ENCODE assay signal across 23 cellular contexts in the genomic region with DNA sequence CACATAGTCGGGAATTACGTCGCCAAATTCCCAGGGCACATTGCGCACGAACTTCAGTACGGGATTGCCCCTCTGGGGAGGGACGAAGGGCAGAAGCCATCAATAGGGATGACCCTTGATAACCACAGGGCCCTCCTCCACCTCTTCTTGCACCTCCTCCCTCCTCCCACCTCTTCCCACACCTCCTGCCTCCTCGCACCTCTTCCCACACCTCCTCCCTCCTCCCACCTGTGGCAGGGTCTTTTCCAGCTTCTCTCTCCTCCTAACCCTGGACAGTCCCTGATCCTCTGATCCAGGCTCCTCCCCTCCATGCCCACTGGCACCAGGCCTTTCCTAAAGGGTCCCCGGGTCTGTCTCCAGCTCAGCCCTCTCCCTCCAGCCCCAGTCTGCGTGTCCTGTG. TPM values are rescaled to one million over a fixed set of nuclear protein-coding genes. Genes with fewer than 3 reads are reported as not detected.
DNase-seq lines count a peak whose midpoint lies in the region; ATAC-seq, FAIRE-seq and TF ChIP-seq lines count a peak whose summit lies in the region.
"Had no signal": no experiment of that assay in that cellular context is flagged by ENCODE, and none has a peak within 500 bp of the region (broad histone marks: within the 10 kb centered on the region; RNA-seq: fewer than 3 reads in every experiment).

No MANE protein-coding gene starts in this region.

- H4K20me1 ChIP-seq in Loucy (ENCODE audit: insufficient read depth, low read length, poor library complexity, severe bottlenecking) = peaks cover 5% of the 10 kb centered on the region
- no peaks in the 10 kb centered on the region for H4K20me1 ChIP-seq in GM12878 (ENCODE audit: control insufficient read depth, insufficient read depth)
- no peaks in the 10 kb centered on the region for H4K20me1 ChIP-seq in PC-9 (ENCODE audit: insufficient read depth)

- no peak for DNase-seq in activated naive CD4-positive, alpha-beta T cell treated with anti-CD3 and anti-CD28 coated beads, Interleukin-2, amount 10 ng/mL, durations not matched to agents 7 days and 5 days
- DNase-seq in activated naive CD4-positive, alpha-beta T cell treated with Interleukin-2 at 50 U/mL for 16 hours = no peak
- DNase-seq in GM12878 (ENCODE audit: low read depth, low spot score) = no peak
- no peak for DNase-seq in stimulated activated naive B cell treated with anti-CD40 and anti-IgM and Interleukin-4, amounts not matched to agents 10 μg/mL and 1 μg/mL and 100 μg/mL, for 72 hours
- DNase-seq in body of pancreas = no peak
- DNase-seq in NCI-H1436 (lab: John Stamatoyannopoulos, UW) = no peak
- no peak for DNase-seq in PC-9
- DNase-seq: activated T-cell treated with anti-CD3 and anti-CD28 coated beads, Interleukin-2, amount 50 U/mL, for 24 hours; amniotic stem cell; cerebellar nuclear complex; COR-L47; hippocampal formation; kidney glomerular epithelial cell; MV-4-11; NCI-H2029; NCI-H446; NK-92 treated with Interleukin-12 subunit alpha and Interleukin-12 subunit beta, amount 100 ng/mL, for 24 hours; nucleus accumbens had no signal

- H3K9ac ChIP-seq in Loucy (ENCODE audit: low read depth, low read length, poor library complexity, severe bottlenecking) (no peak overlapping the region), GM12878 (ENCODE audit: control insufficient read depth, insufficient read depth, low read length) (no peak overlapping the region)

- no peak overlapping the region for H3K4me3 Mint-ChIP-seq in activated naive CD4-positive, alpha-beta T cell treated with anti-CD3 and anti-CD28 coated beads, Interleukin-2, amount 10 ng/mL, durations not matched to agents 7 days and 5 days
- peak overlapping the region; percentile 27 to 40 for H3K4me3 Mint-ChIP-seq in stimulated activated naive B cell treated with anti-CD40 and anti-IgM and Interleukin-4, amounts not matched to agents 10 μg/mL and 1 μg/mL and 100 μg/mL, for 72 hours
- H3K4me3 Mint-ChIP-seq: activated T-cell treated with anti-CD3 and anti-CD28 coated beads, Interleukin-2, amount 50 U/mL, for 24 hours had no signal

- FAIRE-seq in GM12878 (lab: Jason Lieb, UNC) = no peak
- FAIRE-seq: G401.6, GM12892, urothelium cell line had no signal

- peak overlapping the region; percentile 14 for H3K4me2 ChIP-seq in Loucy (ENCODE audit: low read depth, low read length, poor library complexity, severe bottlenecking)
- peak overlapping the region; percentile 69 for H3K4me2 ChIP-seq in GM12878 (ENCODE audit: control insufficient read depth, insufficient read depth)
- no peak overlapping the region for H3K4me2 ChIP-seq in PC-9

- WGBS in GM12878 (ENCODE audit: insufficient coverage, insufficient replicate concordance, low lambda C conversion rate, missing lambda C conversion rate) = 83% methylated on average over 10 of the region's 10 CpGs
- 78 to 90% methylated on average over 10 of the region's 10 CpGs for WGBS in body of pancreas, 2 donors

- H3K9me3 Mint-ChIP-seq in activated naive CD4-positive, alpha-beta T cell treated with anti-CD3 and anti-CD28 coated beads, Interleukin-2, amount 10 ng/mL, durations not matched to agents 7 days and 5 days = no peaks in the 10 kb centered on the region
- H3K9me3 Mint-ChIP-seq in stimulated activated naive B cell treated with anti-CD40 and anti-IgM and Interleukin-4, amounts not matched to agents 10 μg/mL and 1 μg/mL and 100 μg/mL, for 72 hours = no peaks in the 10 kb centered on the region
- H3K9me3 Mint-ChIP-seq: activated T-cell treated with anti-CD3 and anti-CD28 coated beads, Interleukin-2, amount 50 U/mL, for 24 hours had no signal

- H3K27me3 Mint-ChIP-seq in activated naive CD4-positive, alpha-beta T cell treated with anti-CD3 and anti-CD28 coated beads, Interleukin-2, amount 10 ng/mL, durations not matched to agents 7 days and 5 days = no peaks in the 10 kb centered on the region
- no peaks in the 10 kb centered on the region for H3K27me3 Mint-ChIP-seq in stimulated activated naive B cell treated with anti-CD40 and anti-IgM and Interleukin-4, amounts not matched to agents 10 μg/mL and 1 μg/mL and 100 μg/mL, for 72 hours
- H3K27me3 Mint-ChIP-seq: activated T-cell treated with anti-CD3 and anti-CD28 coated beads, Interleukin-2, amount 50 U/mL, for 24 hours had no signal

- H3K4me3 ChIP-seq in Loucy (ENCODE audit: low read length, poor library complexity, severe bottlenecking) (no peak overlapping the region), GM12878 (no peak overlapping the region), body of pancreas (no peak overlapping the region), PC-9 (no peak overlapping the region)

- H3F3A ChIP-seq in Loucy (ENCODE audit: low read depth) (0 out of 2 replicates have a peak, but pooled peaks cover 3% of the 10 kb centered on the region), PC-9 (ENCODE audit: insufficient read depth, low read depth) (peaks cover 43% of the 10 kb centered on the region)

- TF ChIP-seq CTCF in Loucy (conservative IDR thresholded peaks at IDR 0.05; ENCODE audit: low read length) (no peak), GM12878 (IDR thresholded peaks at IDR 0.05 in 2 of 3, conservative IDR thresholded peaks at IDR 0.05 in 1 of 3; ENCODE audit: control insufficient read depth in 2 of 3, extremely low read depth in 1 of 3, insufficient read depth in 1 of 3, low read depth in 3 of 3, low read length in 3 of 3) (no peak), body of pancreas (IDR thresholded peaks at IDR 0.05) (no peak), PC-9 (conservative IDR thresholded peaks at IDR 0.05) (no peak)

- RAD21 ChIA-PET in GM12878 (lab: Charles Lee; ENCODE audit: unreplicated experiment) = interaction anchor here (0.9 to 1.5 kb wide), 2 partner anchors 16 to 19 kb away, joined by 3 to 7 read pairs; a partner anchor contains a TSS

- SMC1A ChIA-PET in GM12878 (lab: Charles Lee; ENCODE audit: uncharacterized antibody, unreplicated experiment) = no interaction called here

- intact Hi-C loops in GM12878 (cut with micrococcal nuclease; ENCODE audit: unreplicated experiment) (no loop called here), body of pancreas (cut with DNase I) (no loop called here), PC-9 (cut with micrococcal nuclease; ENCODE audit: unreplicated experiment) (loop anchor here (5.0 kb wide), 1 partner anchor 347 kb away; a partner anchor contains a TSS)

- H3K27ac ChIP-seq in GM12878 (ENCODE audit: control insufficient read depth, insufficient read depth) (peak overlapping the region; percentile 73; the same call in 1 of the 2 replicates), body of pancreas (peak overlapping the region in 1 of 4 donors; percentile 31), PC-9 (no peak overlapping the region)

- no peaks in the 10 kb centered on the region for H3K9me2 ChIP-seq in Loucy (replicated peaks; ENCODE audit: low read depth, low read length)
- H3K9me2 ChIP-seq in PC-9 (ENCODE audit: insufficient read depth) = no peaks in the 10 kb centered on the region

- peaks cover 16% of the 10 kb centered on the region for H3K79me2 ChIP-seq in Loucy (ENCODE audit: insufficient read depth, low read length)
- H3K79me2 ChIP-seq in GM12878 (ENCODE audit: control insufficient read depth, insufficient read depth, low read length) = peaks cover 16% of the 10 kb centered on the region
- H3K79me2 ChIP-seq in PC-9 (ENCODE audit: low read depth) = peaks cover 24% of the 10 kb centered on the region

- H3K27me3 ChIP-seq in Loucy (ENCODE audit: insufficient read depth, low read length, poor library complexity, severe bottlenecking) (no peaks in the 10 kb centered on the region), GM12878 (replicated peaks in 1 of 2; ENCODE audit: control insufficient read depth in 2 of 2, insufficient read depth in 2 of 2, low read length in 1 of 2) (no peaks in the 10 kb centered on the region), body of pancreas (no peaks in the 10 kb centered on the region), PC-9 (ENCODE audit: insufficient read depth, low read depth) (no peaks in the 10 kb centered on the region)

- CTCF ChIA-PET in activated naive CD4-positive, alpha-beta T cell treated with anti-CD3 and anti-CD28 coated beads, Interleukin-2, amount 10 ng/mL, durations not matched to agents 7 days and 5 days (lab: Charles Lee) = no interaction called here
- CTCF ChIA-PET in GM12878 (lab: Yijun Ruan, JAX) (interaction anchor here (1.1 to 4.9 kb wide), 4 partner anchors 17 to 65 kb away, joined by 4 to 42 read pairs (median 6); a partner anchor contains a TSS), PC-9 (lab: Charles Lee) (interaction anchor here (0.6 kb wide), 1 partner anchor 20 kb away, joined by 3 read pairs; no protein-coding TSS in a partner anchor)

- H3K4me1 Mint-ChIP-seq in activated naive CD4-positive, alpha-beta T cell treated with anti-CD3 and anti-CD28 coated beads, Interleukin-2, amount 10 ng/mL, durations not matched to agents 7 days and 5 days = peaks cover 64% of the 10 kb centered on the region
- H3K4me1 Mint-ChIP-seq in stimulated activated naive B cell treated with anti-CD40 and anti-IgM and Interleukin-4, amounts not matched to agents 10 μg/mL and 1 μg/mL and 100 μg/mL, for 72 hours = peaks cover 49 to 73% of the 10 kb centered on the region in 2 donors

- H3K9me3 ChIP-seq in Loucy (ENCODE audit: insufficient read depth, low read depth, low read length) (no peaks in the 10 kb centered on the region), GM12878 (replicated peaks; ENCODE audit: control insufficient read depth, insufficient read depth, low read length) (no peaks in the 10 kb centered on the region), body of pancreas (no peaks in the 10 kb centered on the region), PC-9 (ENCODE audit: insufficient read depth, low read depth) (no peaks in the 10 kb centered on the region)

- ATAC-seq in GM12878 = no peak
- no peak for ATAC-seq in stimulated activated naive B cell treated with anti-CD40 and anti-IgM and Interleukin-4, amounts not matched to agents 10 μg/mL and 1 μg/mL and 100 μg/mL, for 72 hours (replicated peaks)
- ATAC-seq in body of pancreas = no peak
- ATAC-seq: Right ventricle myocardium inferior had no signal

- peaks cover 34% of the 10 kb centered on the region for H3K36me3 Mint-ChIP-seq in activated naive CD4-positive, alpha-beta T cell treated with anti-CD3 and anti-CD28 coated beads, Interleukin-2, amount 10 ng/mL, durations not matched to agents 7 days and 5 days
- H3K36me3 Mint-ChIP-seq in stimulated activated naive B cell treated with anti-CD40 and anti-IgM and Interleukin-4, amounts not matched to agents 10 μg/mL and 1 μg/mL and 100 μg/mL, for 72 hours = peaks cover 42 to 52% of the 10 kb centered on the region in 2 donors

- H3K4me1 ChIP-seq in Loucy (ENCODE audit: insufficient read depth, low read length, poor library complexity, severe bottlenecking) (peaks cover 27% of the 10 kb centered on the region), GM12878 (ENCODE audit: control insufficient read depth, insufficient read depth, low read length) (peaks cover 38% of the 10 kb centered on the region), body of pancreas (peaks cover 26% of the 10 kb centered on the region), PC-9 (replicated peaks; ENCODE audit: insufficient read depth) (peaks cover 26% of the 10 kb centered on the region)

- TF ChIP-seq EP300 in GM12878 (IDR thresholded peaks at IDR 0.05; ENCODE audit: borderline replicate concordance in 1 of 2, control insufficient read depth in 1 of 2, low read depth in 2 of 2, low read length in 2 of 2) = no peak

- H3K36me3 ChIP-seq in Loucy (ENCODE audit: insufficient read depth, low read length) (peaks cover 7% of the 10 kb centered on the region; the same call in 1 of the 2 replicates), GM12878 (ENCODE audit: control insufficient read depth in 2 of 2, insufficient read depth in 2 of 2, low read length in 1 of 2) (peaks cover 0 to 3% of the 10 kb centered on the region in 2 experiments), body of pancreas (replicated peaks in 1 of 2; ENCODE audit: insufficient read depth in 1 of 2, low read depth in 2 of 2) (no peaks in the 10 kb centered on the region), PC-9 (ENCODE audit: low read depth) (peaks cover 16% of the 10 kb centered on the region; the same call in 1 of the 2 replicates)

- no TSS peak for BruUV-seq in GM12878 (replicated peaks; lab: Mats Ljungman, UMichigan)
- BruUV-seq in PC-9 (replicated peaks; lab: Mats Ljungman, UMichigan) = no TSS peak

- no peak for TF ChIP-seq RAD21 in GM12878 (IDR thresholded peaks at IDR 0.05; ENCODE audit: insufficient read depth, low read depth, low read length)

- no peak overlapping the region for H2AFZ ChIP-seq in Loucy (ENCODE audit: low read length)
- no peak overlapping the region for H2AFZ ChIP-seq in GM12878 (ENCODE audit: control insufficient read depth, low read depth, low read length)
- H2AFZ ChIP-seq in PC-9 = no peak overlapping the region

- in situ Hi-C loops in GM12878 (cut with MboI) = no loop called here

- POLR2A ChIA-PET in GM12878 (lab: Charles Lee) = no interaction called here
- POLR2A ChIA-PET in PC-9 (lab: Charles Lee; ENCODE audit: unreplicated experiment) = no interaction called here

- TF ChIP-seq POLR2A in GM12878 (IDR thresholded peaks at IDR 0.05; ENCODE audit: low read depth, low read length) (no peak), body of pancreas (IDR thresholded peaks at IDR 0.05) (no peak)

- peak overlapping the region; percentile 69 for H3K27ac Mint-ChIP-seq in activated naive CD4-positive, alpha-beta T cell treated with anti-CD3 and anti-CD28 coated beads, Interleukin-2, amount 10 ng/mL, durations not matched to agents 7 days and 5 days
- peak overlapping the region; percentile 65 for H3K27ac Mint-ChIP-seq in stimulated activated naive B cell treated with anti-CD40 and anti-IgM and Interleukin-4, amounts not matched to agents 10 μg/mL and 1 μg/mL and 100 μg/mL, for 72 hours

RNA-seq across cellular contexts. Expression of a gene that starts 3.4 kb away (rescaled TPM):
- 59.3 and 59.4 TPM in 2 replicates for total RNA-seq in GM12878 (2013; cell fraction: nucleolus; rRNA removed)
- total RNA-seq in GM12878 (2014; rRNA removed) = 74.7 and 82.6 TPM in 2 replicates
- 45.4 and 57.2 TPM in 2 replicates for total RNA-seq in GM12878 (2014; rRNA removed; fragmentation: Illumina TruSeq; extraction: Trizol)
- 70.1 and 75.3 TPM in 2 replicates for total RNA-seq in GM12878 (2021)
- 161 TPM for polyA plus RNA-seq in GM12878 (2011; ENCODE audit: low read depth)
- 36.8 and 65.0 TPM in 2 replicates for polyA plus RNA-seq in GM12878 (2011; rRNA removed)
- polyA plus RNA-seq in GM12878 (2011; cell fraction: cytosol; rRNA removed) = 105 and 127 TPM in 2 replicates
- 101 and 105 TPM in 2 replicates for polyA plus RNA-seq in GM12878 (2011; cell fraction: nucleus; rRNA removed)
- polyA plus RNA-seq in GM12878 (2012) = 49.9 and 53.1 TPM in 2 replicates
- polyA plus RNA-seq in GM12878 (2014; fragmentation: Illumina TruSeq; extraction: Trizol) = 23.1 and 52.0 TPM in 2 replicates
- polyA plus RNA-seq in GM12878 (2014; fragmentation: Nextera tagmentation; extraction: Ambion mirVana) = 10 to 100 TPM; 14.7 to 36.8 TPM
- polyA plus RNA-seq in GM12878 (2014; rRNA removed) = 104 and 113 TPM in 2 replicates
- polyA plus RNA-seq in GM12878 (2016; fragmentation: Nextera tagmentation; extraction: Ambion mirVana) = 10 to 100 TPM; 54.2 to 66.8 TPM
- polyA minus RNA-seq in GM12878 (2011; rRNA and poly(A)+ RNA removed) = 51.6 and 101 TPM in 2 replicates
- polyA minus RNA-seq in GM12878 (2011; cell fraction: cytosol; rRNA and poly(A)+ RNA removed) = 45.3 and 49.4 TPM in 2 replicates
- 28.0 and 31.4 TPM in 2 replicates for polyA minus RNA-seq in GM12878 (2011; cell fraction: nucleus; rRNA and poly(A)+ RNA removed)
- 10 to 100 TPM; 91.3 to 97.9 TPM for total RNA-seq in body of pancreas
- total RNA-seq in PC-9 (2021) = 102 and 138 TPM in 2 replicates

RNA-seq across cellular contexts. Expression of a gene that starts 13.9 kb away (rescaled TPM):
- total RNA-seq in GM12878 (2013; cell fraction: nucleolus; rRNA removed) = 2.6 and 3.9 TPM in 2 replicates
- total RNA-seq in GM12878 (2014; rRNA removed) = 18.4 and 30.9 TPM in 2 replicates
- 19.5 and 23.2 TPM in 2 replicates for total RNA-seq in GM12878 (2014; rRNA removed; fragmentation: Illumina TruSeq; extraction: Trizol)
- 18.8 TPM in 2 replicates for total RNA-seq in GM12878 (2021)
- 1.3 TPM for polyA plus RNA-seq in GM12878 (2011; ENCODE audit: low read depth)
- 3.1 and 5.0 TPM in 2 replicates for polyA plus RNA-seq in GM12878 (2011; rRNA removed)
- polyA plus RNA-seq in GM12878 (2011; cell fraction: cytosol; rRNA removed) = 5.4 and 6.9 TPM in 2 replicates
- polyA plus RNA-seq in GM12878 (2011; cell fraction: nucleus; rRNA removed) = 2.1 and 4.8 TPM in 2 replicates
- polyA plus RNA-seq in GM12878 (2012) = 3.3 and 4.2 TPM in 2 replicates
- polyA plus RNA-seq in GM12878 (2014; fragmentation: Illumina TruSeq; extraction: Trizol) = 13.3 and 22.1 TPM in 2 replicates
- 1 to 10 TPM; 2.0 to 5.4 TPM for polyA plus RNA-seq in GM12878 (2014; fragmentation: Nextera tagmentation; extraction: Ambion mirVana)
- polyA plus RNA-seq in GM12878 (2014; rRNA removed) = 17.4 and 24.4 TPM in 2 replicates
- polyA plus RNA-seq in GM12878 (2016; fragmentation: Nextera tagmentation; extraction: Ambion mirVana) = 10 to 100 TPM; 23.2 to 24.3 TPM
- polyA minus RNA-seq in GM12878 (2011; rRNA and poly(A)+ RNA removed) = 2.6 and 3.6 TPM in 2 replicates
- 4.0 and 6.8 TPM in 2 replicates for polyA minus RNA-seq in GM12878 (2011; cell fraction: cytosol; rRNA and poly(A)+ RNA removed)
- polyA minus RNA-seq in GM12878 (2011; cell fraction: nucleus; rRNA and poly(A)+ RNA removed) = 1.3 and 3.3 TPM in 2 replicates
- total RNA-seq in body of pancreas = 1 to 10 TPM; 1.8 to 2.0 TPM
- total RNA-seq in PC-9 (2021) = 9.6 and 11.5 TPM in 2 replicates

RNA-seq across cellular contexts. Expression of a gene that starts 15.5 kb away (rescaled TPM):
- total RNA-seq in GM12878 (2013; cell fraction: nucleolus; rRNA removed) = 34.6 and 46.1 TPM in 2 replicates
- total RNA-seq in GM12878 (2014; rRNA removed) = 1.8 and 2.5 TPM in 2 replicates
- total RNA-seq in GM12878 (2014; rRNA removed; fragmentation: Illumina TruSeq; extraction: Trizol) = 1.2 and 1.3 TPM in 2 replicates
- total RNA-seq in GM12878 (2021) = 10.0 and 11.0 TPM in 2 replicates
- 15.1 TPM for polyA plus RNA-seq in GM12878 (2011; ENCODE audit: low read depth)
- 2.3 and 2.4 TPM in 2 replicates for polyA plus RNA-seq in GM12878 (2011; rRNA removed)
- 3.5 and 3.6 TPM in 2 replicates for polyA plus RNA-seq in GM12878 (2011; cell fraction: cytosol; rRNA removed)
- 15.1 and 17.8 TPM in 2 replicates for polyA plus RNA-seq in GM12878 (2011; cell fraction: nucleus; rRNA removed)
- 23.7 and 26.2 TPM in 2 replicates for polyA plus RNA-seq in GM12878 (2012)
- 3.0 and 3.3 TPM in 2 replicates for polyA plus RNA-seq in GM12878 (2014; fragmentation: Illumina TruSeq; extraction: Trizol)
- polyA plus RNA-seq in GM12878 (2014; fragmentation: Nextera tagmentation; extraction: Ambion mirVana) = 1 to 10 TPM in 1 of 2 experiments, under 1 TPM in 1; 0.40 to 1.9 TPM
- polyA plus RNA-seq in GM12878 (2014; rRNA removed) = 4.4 and 4.7 TPM in 2 replicates
- polyA plus RNA-seq in GM12878 (2016; fragmentation: Nextera tagmentation; extraction: Ambion mirVana) = 1 to 10 TPM; 2.4 to 2.6 TPM
- 2.3 and 4.3 TPM in 2 replicates for polyA minus RNA-seq in GM12878 (2011; rRNA and poly(A)+ RNA removed)
- polyA minus RNA-seq in GM12878 (2011; cell fraction: cytosol; rRNA and poly(A)+ RNA removed) = 2.5 and 4.3 TPM in 2 replicates
- polyA minus RNA-seq in GM12878 (2011; cell fraction: nucleus; rRNA and poly(A)+ RNA removed) = 3.1 and 4.4 TPM in 2 replicates
- total RNA-seq in body of pancreas = 10 to 100 TPM; 26.4 to 32.9 TPM
- 113 and 121 TPM in 2 replicates for total RNA-seq in PC-9 (2021)

RNA-seq across cellular contexts. Expression of a gene that starts 47.4 kb away (rescaled TPM):
- total RNA-seq in GM12878 (2013; cell fraction: nucleolus; rRNA removed) = 2.5 and 2.8 TPM in 2 replicates
- total RNA-seq in GM12878 (2014; rRNA removed) (0.11 and 0.44 TPM in 2 replicates), GM12878 (2014; rRNA removed; fragmentation: Illumina TruSeq; extraction: Trizol) (0.14 and 0.31 TPM in 2 replicates), GM12878 (2021) (0.56 and 0.69 TPM in 2 replicates), body of pancreas (10 to 100 TPM in 1 of 2 donors, 1 to 10 TPM in 1; 4.2 to 84.7 TPM), PC-9 (2021) (7.9 and 16.5 TPM in 2 replicates)
- 0.52 TPM for polyA plus RNA-seq in GM12878 (2011; ENCODE audit: low read depth)
- polyA plus RNA-seq in GM12878 (2011; rRNA removed) (0.13 and 0.20 TPM in 2 replicates), GM12878 (2014; fragmentation: Illumina TruSeq; extraction: Trizol) (0.28 and 0.35 TPM in 2 replicates), GM12878 (2014; fragmentation: Nextera tagmentation; extraction: Ambion mirVana) (under 1 TPM; 0.06 to 0.07 TPM), GM12878 (2014; rRNA removed) (0.24 and 0.34 TPM in 2 replicates), GM12878 (2016; fragmentation: Nextera tagmentation; extraction: Ambion mirVana) (under 1 TPM; 0.29 to 0.45 TPM)
- 0.25 and 0.34 TPM in 2 replicates for polyA plus RNA-seq in GM12878 (2011; cell fraction: cytosol; rRNA removed)
- 1.6 and 1.8 TPM in 2 replicates for polyA plus RNA-seq in GM12878 (2011; cell fraction: nucleus; rRNA removed)
- polyA plus RNA-seq in GM12878 (2012) = 0.83 and 1.1 TPM in 2 replicates
- polyA minus RNA-seq in GM12878 (2011; rRNA and poly(A)+ RNA removed) = 1.8 and 2.5 TPM in 2 replicates
- polyA minus RNA-seq in GM12878 (2011; cell fraction: cytosol; rRNA and poly(A)+ RNA removed) = not detected in 2 replicates
- polyA minus RNA-seq in GM12878 (2011; cell fraction: nucleus; rRNA and poly(A)+ RNA removed) = 3.9 and 7.5 TPM in 2 replicates

RNA-seq across cellular contexts. Expression of a gene that starts 50.0 kb away (rescaled TPM):
- total RNA-seq in GM12878 (2013; cell fraction: nucleolus; rRNA removed) = 19.5 and 22.8 TPM in 2 replicates
- total RNA-seq in GM12878 (2014; rRNA removed) (16.9 and 18.8 TPM in 2 replicates), GM12878 (2014; rRNA removed; fragmentation: Illumina TruSeq; extraction: Trizol) (7.5 and 7.7 TPM in 2 replicates), GM12878 (2021) (38.7 and 40.1 TPM in 2 replicates), body of pancreas (10 to 100 TPM in 1 of 2 donors, 1 to 10 TPM in 1; 7.8 to 29.3 TPM), PC-9 (2021) (26.1 and 33.1 TPM in 2 replicates)
- polyA plus RNA-seq in GM12878 (2011; ENCODE audit: low read depth) = 8.8 TPM
- polyA plus RNA-seq in GM12878 (2011; rRNA removed) (7.4 and 27.2 TPM in 2 replicates), GM12878 (2014; fragmentation: Illumina TruSeq; extraction: Trizol) (7.6 and 20.5 TPM in 2 replicates), GM12878 (2014; fragmentation: Nextera tagmentation; extraction: Ambion mirVana) (1 to 10 TPM; 1.3 to 2.4 TPM), GM12878 (2014; rRNA removed) (20.6 and 24.9 TPM in 2 replicates), GM12878 (2016; fragmentation: Nextera tagmentation; extraction: Ambion mirVana) (10 to 100 TPM in 1 of 2 experiments, 1 to 10 TPM in 1; 9.8 to 12.5 TPM)
- polyA plus RNA-seq in GM12878 (2011; cell fraction: cytosol; rRNA removed) = 16.8 and 18.1 TPM in 2 replicates
- 73.9 and 87.0 TPM in 2 replicates for polyA plus RNA-seq in GM12878 (2011; cell fraction: nucleus; rRNA removed)
- polyA plus RNA-seq in GM12878 (2012) = 25.0 and 25.7 TPM in 2 replicates
- 25.1 and 39.2 TPM in 2 replicates for polyA minus RNA-seq in GM12878 (2011; rRNA and poly(A)+ RNA removed)
- 9.8 and 10.8 TPM in 2 replicates for polyA minus RNA-seq in GM12878 (2011; cell fraction: cytosol; rRNA and poly(A)+ RNA removed)
- polyA minus RNA-seq in GM12878 (2011; cell fraction: nucleus; rRNA and poly(A)+ RNA removed) = 16.8 and 27.8 TPM in 2 replicates
